In the genomic region with DNA sequence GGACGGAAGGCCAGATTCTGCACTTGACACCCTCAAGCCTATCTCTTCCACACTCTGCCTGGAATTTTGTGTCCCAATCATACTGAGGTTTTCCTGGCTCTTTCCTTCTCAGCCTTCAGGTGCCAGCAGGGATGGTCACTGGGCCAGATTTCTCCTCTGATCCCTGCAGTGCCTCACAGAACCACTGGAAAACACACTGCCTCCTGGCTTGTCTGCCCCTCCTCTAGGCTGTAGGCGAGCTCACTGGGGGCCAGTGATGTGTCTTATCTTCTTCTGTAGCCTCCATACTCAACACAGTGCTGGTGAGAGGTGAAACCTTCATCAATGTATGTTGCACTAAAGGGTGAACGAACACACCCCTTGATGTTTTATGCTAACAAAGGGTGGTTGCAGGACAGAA, we compare ENCODE assay signal across 1 cellular context.
TF ChIP-seq lines count a peak whose summit lies in the region.

No MANE protein-coding gene starts in this region.

TF ChIP-seq in H1, 55 proteins besides CTCF, POLR2A, EP300 and RAD21:
- TF ChIP-seq CBX5 (IDR thresholded peaks at IDR 0.05; ENCODE audit: low read depth, low read length) (no peak), SP1 (IDR thresholded peaks at IDR 0.05; ENCODE audit: low read depth, low read length) (no peak), CHD1 (IDR thresholded peaks at IDR 0.05; ENCODE audit: low read depth, low read length) (no peak), POLR2AphosphoS5 (IDR thresholded peaks at IDR 0.05; ENCODE audit: low read depth, low read length) (no peak), ATF2 (IDR thresholded peaks at IDR 0.05; ENCODE audit: low read length) (no peak), CHD2 (IDR thresholded peaks at IDR 0.05; ENCODE audit: low read length) (no peak), JUN (IDR thresholded peaks at IDR 0.05; ENCODE audit: low read depth, low read length) (no peak), SP2 (IDR thresholded peaks at IDR 0.05; ENCODE audit: low read length) (no peak), MAFK (IDR thresholded peaks at IDR 0.05; ENCODE audit: low read depth, low read length) (no peak)
- TF ChIP-seq, protein P1, sequence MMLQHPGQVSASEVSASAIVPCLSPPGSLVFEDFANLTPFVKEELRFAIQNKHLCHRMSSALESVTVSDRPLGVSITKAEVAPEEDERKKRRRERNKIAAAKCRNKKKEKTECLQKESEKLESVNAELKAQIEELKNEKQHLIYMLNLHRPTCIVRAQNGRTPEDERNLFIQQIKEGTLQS (IDR thresholded peaks at IDR 0.05; ENCODE audit: insufficient read depth, low read depth, low read length), result no peak
- TF ChIP-seq, protein P2, sequence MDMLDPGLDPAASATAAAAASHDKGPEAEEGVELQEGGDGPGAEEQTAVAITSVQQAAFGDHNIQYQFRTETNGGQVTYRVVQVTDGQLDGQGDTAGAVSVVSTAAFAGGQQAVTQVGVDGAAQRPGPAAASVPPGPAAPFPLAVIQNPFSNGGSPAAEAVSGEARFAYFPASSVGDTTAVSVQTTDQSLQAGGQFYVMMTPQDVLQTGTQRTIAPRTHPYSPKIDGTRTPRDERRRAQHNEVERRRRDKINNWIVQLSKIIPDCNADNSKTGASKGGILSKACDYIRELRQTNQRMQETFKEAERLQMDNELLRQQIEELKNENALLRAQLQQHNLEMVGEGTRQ (IDR thresholded peaks at IDR 0.05; ENCODE audit: low read length), result no peak
